21 cellular contexts compared by ENCODE assay signal in genomic region chr17:20173091-20173490, GRCh38.
DNase-seq lines count a peak whose midpoint lies in the region; ATAC-seq, FAIRE-seq and TF ChIP-seq lines count a peak whose summit lies in the region.
"Had no signal": no experiment of that assay in that cellular context is flagged by ENCODE, and none has a peak within 500 bp of the region (broad histone marks: within the 10 kb centered on the region; RNA-seq: fewer than 3 reads in every experiment).

No MANE protein-coding gene starts in this region.

- H3K4me3 ChIP-seq in H1 (ENCODE audit: extremely low read depth in 1 of 4, insufficient read depth in 2 of 4, low read depth in 3 of 4, low read length in 4 of 4) (no peak overlapping the region), neural progenitor cell (no peak overlapping the region)
- H3K4me3 ChIP-seq: coronary artery had no signal

- no peak for TF ChIP-seq CTCF in H1 (IDR thresholded peaks at IDR 0.05; ENCODE audit: control extremely low read depth in 1 of 3, insufficient read depth in 1 of 3, low read depth in 1 of 3, low read length in 3 of 3)
- no peak for TF ChIP-seq CTCF in neural progenitor cell (IDR thresholded peaks at IDR 0.05)
- TF ChIP-seq CTCF in endothelial cell (IDR thresholded peaks at IDR 0.05; ENCODE audit: unreplicated experiment) = no peak

- H3K27me3 Mint-ChIP-seq in neural progenitor cell (ENCODE audit: insufficient read depth, low read depth) (no peaks in the 10 kb centered on the region), endothelial cell (ENCODE audit: unreplicated experiment) (no peaks in the 10 kb centered on the region)
- H3K27me3 Mint-ChIP-seq in T-helper 2 cell treated with Interferon-gamma antibody and Interleukin-4, amounts not matched to agents 5 μg/mL and 100 μg/mL, for 36 hours (ENCODE audit: low read depth) = peaks cover 2% of the 10 kb centered on the region
- H3K27me3 Mint-ChIP-seq: stimulated activated memory B cell treated with anti-CD40 and anti-IgM and Interleukin-4, amounts not matched to agents 10 μg/mL and 1 μg/mL and 100 μg/mL, for 72 hours had no signal

- H3K4me1 Mint-ChIP-seq in neural progenitor cell = peaks cover 17% of the 10 kb centered on the region
- peaks cover 2% of the 10 kb centered on the region for H3K4me1 Mint-ChIP-seq in T-helper 2 cell treated with Interferon-gamma antibody and Interleukin-4, amounts not matched to agents 5 μg/mL and 100 μg/mL, for 36 hours (ENCODE audit: low read depth)
- peaks cover 8% of the 10 kb centered on the region for H3K4me1 Mint-ChIP-seq in endothelial cell (ENCODE audit: unreplicated experiment)
- H3K4me1 Mint-ChIP-seq: CD8-positive, alpha-beta memory T cell had no signal

- no peak overlapping the region for H3K4me3 Mint-ChIP-seq in neural progenitor cell
- H3K4me3 Mint-ChIP-seq in T-helper 2 cell treated with Interferon-gamma antibody and Interleukin-4, amounts not matched to agents 5 μg/mL and 100 μg/mL, for 36 hours = no peak overlapping the region
- no peak overlapping the region for H3K4me3 Mint-ChIP-seq in endothelial cell (ENCODE audit: unreplicated experiment)
- H3K4me3 Mint-ChIP-seq: CD8-positive, alpha-beta memory T cell; stimulated activated memory B cell treated with anti-CD40 and anti-IgM and Interleukin-4, amounts not matched to agents 10 μg/mL and 1 μg/mL and 100 μg/mL, for 72 hours; T-helper 1 cell treated with Interleukin-12 subunit alpha and Interleukin-12 subunit beta and Interleukin-4 antibody, amounts not matched to agents 30 μg/mL and 1 μg/mL, for 36 hours had no signal

- no peak overlapping the region for H3K56ac ChIP-seq in H1 (replicated peaks; ENCODE audit: insufficient read length, low read depth, low read length)

- H2AK5ac ChIP-seq in H1 (ENCODE audit: low read depth, low read length) = no peak overlapping the region

- H3K9me3 Mint-ChIP-seq in neural progenitor cell (no peaks in the 10 kb centered on the region), endothelial cell (ENCODE audit: unreplicated experiment) (no peaks in the 10 kb centered on the region)
- no peaks in the 10 kb centered on the region for H3K9me3 Mint-ChIP-seq in T-helper 2 cell treated with Interferon-gamma antibody and Interleukin-4, amounts not matched to agents 5 μg/mL and 100 μg/mL, for 36 hours
- H3K9me3 Mint-ChIP-seq: CD8-positive, alpha-beta memory T cell; stimulated activated memory B cell treated with anti-CD40 and anti-IgM and Interleukin-4, amounts not matched to agents 10 μg/mL and 1 μg/mL and 100 μg/mL, for 72 hours; T-helper 1 cell treated with Interleukin-12 subunit alpha and Interleukin-12 subunit beta and Interleukin-4 antibody, amounts not matched to agents 30 μg/mL and 1 μg/mL, for 36 hours had no signal

- H4K91ac ChIP-seq in H1 (replicated peaks; ENCODE audit: insufficient read length, low read length) = peak overlapping the region; percentile 34

- no peak overlapping the region for H2BK5ac ChIP-seq in H1 (ENCODE audit: low read depth, low read length)

- TF ChIP-seq POLR2A in H1 (IDR thresholded peaks at IDR 0.05; ENCODE audit: control extremely low read depth in 1 of 2, low read depth in 2 of 2, low read length in 2 of 2) = no peak
- TF ChIP-seq POLR2A in GM18505 (IDR thresholded peaks at IDR 0.05; ENCODE audit: borderline replicate concordance, extremely low read depth, insufficient read depth, insufficient read length) = no peak

- H3F3A ChIP-seq in neural progenitor cell (ENCODE audit: low read depth) = peaks cover 4% of the 10 kb centered on the region

- no peak overlapping the region for H2BK20ac ChIP-seq in H1 (ENCODE audit: low read length)

- H3K4me2 ChIP-seq in H1 (ENCODE audit: insufficient read depth in 1 of 2, low read depth in 2 of 2, low read length in 2 of 2) (no peak overlapping the region), neural progenitor cell (no peak overlapping the region)

- H4K20me1 ChIP-seq in H1 (replicated peaks in 1 of 2; ENCODE audit: control insufficient read depth in 1 of 2, insufficient read depth in 2 of 2, low read length in 2 of 2) (peaks cover 0 to 8% of the 10 kb centered on the region in 2 experiments), neural progenitor cell (ENCODE audit: low read depth) (peaks cover 18% of the 10 kb centered on the region)

- H3K14ac ChIP-seq in H1 (ENCODE audit: insufficient read length) = no peak overlapping the region

- H3K9me3 ChIP-seq in H1 (ENCODE audit: insufficient read depth in 2 of 2, low read depth in 1 of 2, low read length in 1 of 2) (no peaks in the 10 kb centered on the region), neural progenitor cell (ENCODE audit: low read depth) (no peaks in the 10 kb centered on the region)

- no peak overlapping the region for H3K18ac ChIP-seq in H1 (ENCODE audit: extremely low read depth, low read length)

- H3K9ac ChIP-seq in H1 (replicated peaks in 1 of 4; ENCODE audit: extremely low read depth in 1 of 4, low read depth in 3 of 4, low read length in 3 of 4) (no peak overlapping the region), neural progenitor cell (no peak overlapping the region)

- H3K36me3 ChIP-seq in H1 (ENCODE audit: control insufficient read depth in 2 of 4, insufficient read depth in 4 of 4, low read length in 3 of 4) (no peaks in the 10 kb centered on the region), neural progenitor cell (no peaks in the 10 kb centered on the region)
- H3K36me3 ChIP-seq: WERI-Rb-1 had no signal

- no peak for ATAC-seq in GM18505 (IDR thresholded peaks at IDR 0.05; ENCODE audit: unreplicated experiment)
- ATAC-seq: foreskin keratinocyte had no signal

- H3K23ac ChIP-seq in H1 (ENCODE audit: insufficient read length) = no peak overlapping the region

- H3K27ac Mint-ChIP-seq in neural progenitor cell (no peak overlapping the region), endothelial cell (ENCODE audit: unreplicated experiment) (no peak overlapping the region)
- no peak overlapping the region for H3K27ac Mint-ChIP-seq in T-helper 2 cell treated with Interferon-gamma antibody and Interleukin-4, amounts not matched to agents 5 μg/mL and 100 μg/mL, for 36 hours
- H3K27ac Mint-ChIP-seq: stimulated activated memory B cell treated with anti-CD40 and anti-IgM and Interleukin-4, amounts not matched to agents 10 μg/mL and 1 μg/mL and 100 μg/mL, for 72 hours; T-helper 1 cell treated with Interleukin-12 subunit alpha and Interleukin-12 subunit beta and Interleukin-4 antibody, amounts not matched to agents 30 μg/mL and 1 μg/mL, for 36 hours had no signal

- CTCF ChIA-PET in H1 (lab: Charles Lee; ENCODE audit: partially characterized antibody) = no interaction called here

- no peak overlapping the region for H2BK120ac ChIP-seq in H1 (replicated peaks; ENCODE audit: low read depth, low read length)

- H3K79me2 ChIP-seq in H1 (ENCODE audit: control insufficient read depth in 1 of 2, insufficient read depth in 2 of 2, low read length in 2 of 2) (peaks cover 3 to 95% of the 10 kb centered on the region in 2 experiments), neural progenitor cell (ENCODE audit: low read depth) (peaks cover 78% of the 10 kb centered on the region)

- peaks cover 9% of the 10 kb centered on the region for H3K79me1 ChIP-seq in H1 (ENCODE audit: low read depth, low read length)

- H2AFZ ChIP-seq in H1 (ENCODE audit: low read length) (no peak overlapping the region), neural progenitor cell (replicated peaks) (no peak overlapping the region)

- H3K36me3 Mint-ChIP-seq in neural progenitor cell (no peaks in the 10 kb centered on the region), endothelial cell (ENCODE audit: low read depth, unreplicated experiment) (no peaks in the 10 kb centered on the region)
- H3K36me3 Mint-ChIP-seq in T-helper 2 cell treated with Interferon-gamma antibody and Interleukin-4, amounts not matched to agents 5 μg/mL and 100 μg/mL, for 36 hours (ENCODE audit: low read depth) = no peaks in the 10 kb centered on the region
- H3K36me3 Mint-ChIP-seq: CD8-positive, alpha-beta memory T cell; stimulated activated memory B cell treated with anti-CD40 and anti-IgM and Interleukin-4, amounts not matched to agents 10 μg/mL and 1 μg/mL and 100 μg/mL, for 72 hours had no signal

- FAIRE-seq in RCC 7860 (lab: Jason Lieb, UNC) = no peak
- FAIRE-seq in H1 (lab: Jason Lieb, UNC) = no peak
- FAIRE-seq: endothelial cell of umbilical vein had no signal

- no peaks in the 10 kb centered on the region for H3K23me2 ChIP-seq in H1 (ENCODE audit: low read depth, low read length)

- H2BK12ac ChIP-seq in H1 (ENCODE audit: low read depth, low read length) = no peak overlapping the region

- H3K27ac ChIP-seq in H1 (ENCODE audit: low read depth, low read length) (no peak overlapping the region), neural progenitor cell (peak overlapping the region; percentile 63)
- H3K27ac ChIP-seq: foreskin keratinocyte, WERI-Rb-1 had no signal

- no peak overlapping the region for H2BK15ac ChIP-seq in H1 (ENCODE audit: low read length)

- POLR2A ChIA-PET in H1 (lab: Charles Lee; ENCODE audit: partially characterized antibody) = interaction anchor here (1.2 kb wide), 1 partner anchor 16 kb away, joined by 4 read pairs; no protein-coding TSS in a partner anchor

- no peak overlapping the region for H3K4ac ChIP-seq in H1 (replicated peaks; ENCODE audit: insufficient read length, low read depth, low read length)

- H3K4me1 ChIP-seq in H1 (replicated peaks in 1 of 4; ENCODE audit: control insufficient read depth in 3 of 4, insufficient read depth in 4 of 4, low read length in 3 of 4) (peaks cover 10 to 22% (median 18%) of the 10 kb centered on the region in 4 experiments; a peak in 6 of 7 replicates), neural progenitor cell (peaks cover 19% of the 10 kb centered on the region)
- H3K4me1 ChIP-seq: foreskin keratinocyte had no signal

- no peak overlapping the region for H4K5ac ChIP-seq in H1 (ENCODE audit: insufficient read length, low read depth, low read length)

- H3K27me3 ChIP-seq in H1 (replicated peaks in 1 of 4; ENCODE audit: control insufficient read depth in 3 of 4, extremely low read depth in 1 of 4, insufficient read depth in 3 of 4, low read length in 3 of 4) = no peaks in the 10 kb centered on the region
- H3K27me3 ChIP-seq in neural progenitor cell = no peaks in the 10 kb centered on the region
- H3K27me3 ChIP-seq: foreskin keratinocyte had no signal

- H4K8ac ChIP-seq in H1 (ENCODE audit: extremely low read depth, insufficient read depth, low read length) = no peak overlapping the region

- no peak for TF ChIP-seq EP300 in H1 (IDR thresholded peaks at IDR 0.05; ENCODE audit: borderline replicate concordance in 1 of 2, low read depth in 2 of 2, low read length in 2 of 2)

- no peak for TF ChIP-seq RAD21 in H1 (IDR thresholded peaks at IDR 0.05 in 1 of 2, conservative IDR thresholded peaks at IDR 0.05 in 1 of 2; ENCODE audit: low read depth in 2 of 2, low read length in 2 of 2)

- peak; percentile 29 for DNase-seq in EL
- DNase-seq in RCC 7860 (ENCODE audit: low spot score) = peak; percentile 14
- no peak for DNase-seq in H1 (ENCODE audit: low read depth in 1 of 2, low spot score in 2 of 2)
- DNase-seq in neural progenitor cell (ENCODE audit: low spot score) = no peak
- no peak for DNase-seq in T-helper 2 cell treated with Interferon-gamma antibody and Interleukin-4, amounts not matched to agents 5 μg/mL and 100 μg/mL, for 36 hours (ENCODE audit: low spot score)
- DNase-seq in endothelial cell (ENCODE audit: low spot score) = no peak
- no peak for DNase-seq in midbrain (lab: John Stamatoyannopoulos, UW)
- DNase-seq: activated CD4-positive, alpha-beta T cell treated with anti-CD3 and anti-CD28 coated beads, Interleukin-2, amount 50 U/mL, for 48 hours; activated T-cell treated with anti-CD3 and anti-CD28 coated beads for 4 hours; aorta; CD8-positive, alpha-beta memory T cell; DMS79; foreskin keratinocyte; NCI-H510A; SHP77; WERI-Rb-1 had no signal

- 60% methylated on average over 1 of the region's 1 CpG; no CpG with 5 or more reads in 1 of the 2 experiments for WGBS in H1 (ENCODE audit: extremely low coverage in 1 of 2, insufficient coverage in 1 of 2, insufficient read length in 1 of 2, insufficient replicate concordance in 2 of 2, low coverage in 1 of 2, low lambda C conversion rate in 2 of 2, missing lambda C conversion rate in 1 of 2), 2 experiments

Comparison
In these comparisons a context has a peak if more than half of its experiments do, and no peak if none do; other contexts are left out.
1. DNase-seq: peak in EL (single experiment) and RCC 7860 (single experiment); none in H1 (0 of 2), neural progenitor cell (single experiment), T-helper 2 cell treated with Interferon-gamma antibody and Interleukin-4, amounts not matched to agents 5 μg/mL and 100 μg/mL, for 36 hours (single experiment), endothelial cell (single experiment) and midbrain (single experiment).